Comparison of ENCODE assay signal across 12 cellular contexts in genomic region chr2:31256611-31257382, GRCh38. TPM values are rescaled to one million over a fixed set of nuclear protein-coding genes. Genes with fewer than 3 reads are reported as not detected.
DNase-seq lines count a peak whose midpoint lies in the region; ATAC-seq, FAIRE-seq and TF ChIP-seq lines count a peak whose summit lies in the region.
"Had no signal": no experiment of that assay in that cellular context is flagged by ENCODE, and none has a peak within 500 bp of the region (broad histone marks: within the 10 kb centered on the region; RNA-seq: fewer than 3 reads in every experiment).

No MANE protein-coding gene starts in this region.

- no peaks in the 10 kb centered on the region for H3K9me3 Mint-ChIP-seq in activated naive CD4-positive, alpha-beta T cell treated with anti-CD3 and anti-CD28 coated beads, Interleukin-2, amount 50 U/mL, for 72 hours
- H3K9me3 Mint-ChIP-seq: stimulated activated naive CD8-positive, alpha-beta T cell treated with anti-CD3 and anti-CD28 coated beads, Interleukin-15, amount 100 ng/mL, for 72 hours had no signal

- no peak overlapping the region for H3K27ac ChIP-seq in BLaER1 treated with 17β-estradiol and CSF1 and Interleukin-3, amounts not matched to agents 10 nM and 100 nM
- H3K27ac ChIP-seq in GM12878 (ENCODE audit: control insufficient read depth, insufficient read depth) = peak overlapping the region; percentile 20; the same call in 1 of the 2 replicates
- H3K27ac ChIP-seq: colonic mucosa had no signal

- peaks cover 0 to 8% (median 0%) of the 10 kb centered on the region in 11 experiments; a peak in 3 of 22 replicates for H4K20me1 ChIP-seq in BLaER1 treated with 17β-estradiol and CSF1 and Interleukin-3, amounts not matched to agents 10 nM and 100 nM
- H4K20me1 ChIP-seq in GM12878 (ENCODE audit: control insufficient read depth, insufficient read depth) = no peaks in the 10 kb centered on the region; the same call in 1 of the 2 replicates

- H3K4me2 ChIP-seq in BLaER1 treated with 17β-estradiol and CSF1 and Interleukin-3, amounts not matched to agents 10 nM and 100 nM = peak overlapping the region in 10 of 11 experiments; percentile 8 to 81 (median 58); a peak in 17 of 22 replicates
- H3K4me2 ChIP-seq in GM12878 (ENCODE audit: control insufficient read depth, insufficient read depth) = peak overlapping the region; percentile 46

- peak; percentile 38 for FAIRE-seq in GM12878 (lab: Jason Lieb, UNC)

- intact Hi-C loops in GM12878 (cut with micrococcal nuclease; ENCODE audit: unreplicated experiment) (loop anchor here (1.0 to 5.0 kb wide), 4 partner anchors 37 to 84 kb away; no protein-coding TSS in a partner anchor), posterior vena cava (cut with DNase I) (no loop called here)

- DNase-seq in GM12878 (ENCODE audit: low read depth, low spot score) = no peak
- DNase-seq in posterior vena cava (ENCODE audit: low spot score) = no peak
- DNase-seq in activated naive CD4-positive, alpha-beta T cell treated with anti-CD3 and anti-CD28 coated beads, Interleukin-2, amount 50 U/mL, for 72 hours (ENCODE audit: low spot score in 2 of 2) = no peak
- DNase-seq: activated gamma-delta T cell treated with Interleukin-2 at 50 U/mL for 16 hours; colonic mucosa; stimulated activated CD4-positive, alpha-beta T cell treated with anti-CD3 and anti-CD28 coated beads, Interleukin-15, amount 100 ng/mL, for 24 hours; stimulated activated naive CD8-positive, alpha-beta T cell treated with anti-CD3 and anti-CD28 coated beads, Interleukin-15, amount 100 ng/mL, for 72 hours had no signal

- no peaks in the 10 kb centered on the region for H3K36me3 Mint-ChIP-seq in activated naive CD4-positive, alpha-beta T cell treated with anti-CD3 and anti-CD28 coated beads, Interleukin-2, amount 50 U/mL, for 72 hours

- peaks cover 0 to 64% (median 16%) of the 10 kb centered on the region in 11 experiments; a peak in 14 of 22 replicates for H3K36me3 ChIP-seq in BLaER1 treated with 17β-estradiol and CSF1 and Interleukin-3, amounts not matched to agents 10 nM and 100 nM
- no peaks in the 10 kb centered on the region; a peak in 1 of 4 replicates for H3K36me3 ChIP-seq in GM12878 (ENCODE audit: control insufficient read depth in 2 of 2, insufficient read depth in 2 of 2, low read length in 1 of 2)
- H3K36me3 ChIP-seq: colonic mucosa had no signal

- RAD21 ChIA-PET in GM12878 (lab: Charles Lee; ENCODE audit: unreplicated experiment) = interaction anchor here (1.1 to 5.7 kb wide), 11 partner anchors 15 to 86 kb away, joined by 3 to 35 read pairs (median 10); partner anchors contain the start of genes CAPN14 and EHD3

- no peak overlapping the region for H2AFZ ChIP-seq in GM12878 (ENCODE audit: control insufficient read depth, low read depth, low read length)

- H3K4me1 ChIP-seq in BLaER1 treated with 17β-estradiol and CSF1 and Interleukin-3, amounts not matched to agents 10 nM and 100 nM = peaks cover 16 to 71% (median 64%) of the 10 kb centered on the region in 10 experiments; a peak in 19 of 20 replicates
- peaks cover 73% of the 10 kb centered on the region for H3K4me1 ChIP-seq in GM12878 (ENCODE audit: control insufficient read depth, insufficient read depth, low read length)
- H3K4me1 ChIP-seq: colonic mucosa had no signal

- H3K9me3 ChIP-seq in BLaER1 treated with 17β-estradiol and CSF1 and Interleukin-3, amounts not matched to agents 10 nM and 100 nM (replicated peaks in 1 of 11) = no peaks in the 10 kb centered on the region
- H3K9me3 ChIP-seq in GM12878 (replicated peaks; ENCODE audit: control insufficient read depth, insufficient read depth, low read length) = no peaks in the 10 kb centered on the region; the same call in 2 of the 3 replicates
- H3K9me3 ChIP-seq: colonic mucosa had no signal

- no peak overlapping the region for H3K27ac Mint-ChIP-seq in activated naive CD4-positive, alpha-beta T cell treated with anti-CD3 and anti-CD28 coated beads, Interleukin-2, amount 50 U/mL, for 72 hours
- H3K27ac Mint-ChIP-seq: stimulated activated naive CD8-positive, alpha-beta T cell treated with anti-CD3 and anti-CD28 coated beads, Interleukin-15, amount 100 ng/mL, for 72 hours had no signal

- ATAC-seq in GM21390 (IDR thresholded peaks at IDR 0.05; ENCODE audit: unreplicated experiment) (peak; percentile 16), HG03139 (IDR thresholded peaks at IDR 0.05; ENCODE audit: unreplicated experiment) (peak; percentile 12), GM12878 (peak; percentile 3), GM18505 (IDR thresholded peaks at IDR 0.05; ENCODE audit: unreplicated experiment) (no peak), HG03571 (IDR thresholded peaks at IDR 0.05; ENCODE audit: unreplicated experiment) (no peak)
- ATAC-seq in activated naive CD4-positive, alpha-beta T cell treated with anti-CD3 and anti-CD28 coated beads, Interleukin-2, amount 50 U/mL, for 72 hours = no peak
- ATAC-seq: stimulated activated naive CD8-positive, alpha-beta T cell treated with anti-CD3 and anti-CD28 coated beads, Interleukin-15, amount 100 ng/mL, for 72 hours had no signal

- H3K9ac ChIP-seq in BLaER1 treated with 17β-estradiol and CSF1 and Interleukin-3, amounts not matched to agents 10 nM and 100 nM = 0 out of 22 replicates have a peak overlapping the region, but pooled peaks of 1 of the 11 experiments have one; percentile 4
- H3K9ac ChIP-seq in GM12878 (ENCODE audit: control insufficient read depth, insufficient read depth, low read length) = no peak overlapping the region

- SMC1A ChIA-PET in GM12878 (lab: Charles Lee; ENCODE audit: uncharacterized antibody, unreplicated experiment) = interaction anchor here (1.1 to 4.3 kb wide), 16 partner anchors 16 to 127 kb away, joined by 3 to 30 read pairs (median 6); partner anchors contain the start of genes CAPN14, EHD3 and GALNT14

- H3K4me3 ChIP-seq in BLaER1 treated with 17β-estradiol and CSF1 and Interleukin-3, amounts not matched to agents 10 nM and 100 nM = no peak overlapping the region
- no peak overlapping the region for H3K4me3 ChIP-seq in GM12878
- H3K4me3 ChIP-seq: colonic mucosa had no signal

- no peaks in the 10 kb centered on the region for H3K27me3 ChIP-seq in BLaER1 treated with 17β-estradiol and CSF1 and Interleukin-3, amounts not matched to agents 10 nM and 100 nM
- no peaks in the 10 kb centered on the region for H3K27me3 ChIP-seq in GM12878 (replicated peaks in 1 of 2; ENCODE audit: control insufficient read depth in 2 of 2, insufficient read depth in 2 of 2, low read length in 1 of 2)
- H3K27me3 ChIP-seq: colonic mucosa had no signal

- no peaks in the 10 kb centered on the region for H3K79me2 ChIP-seq in GM12878 (ENCODE audit: control insufficient read depth, insufficient read depth, low read length)

- TF ChIP-seq RAD21 in GM12878 (IDR thresholded peaks at IDR 0.05; ENCODE audit: insufficient read depth, low read depth, low read length) = no peak

- WGBS in GM12878 (ENCODE audit: insufficient coverage, insufficient replicate concordance, low lambda C conversion rate, missing lambda C conversion rate) = 45% methylated on average over 3 of the region's 4 CpGs

- POLR2A ChIA-PET in GM12878 (lab: Charles Lee) = interaction anchor here (1.2 to 1.7 kb wide), 4 partner anchors 9 to 37 kb away, joined by 3 to 5 read pairs (median 4); no protein-coding TSS in a partner anchor

- TF ChIP-seq EP300 in GM12878 (IDR thresholded peaks at IDR 0.05; ENCODE audit: borderline replicate concordance in 1 of 2, control insufficient read depth in 1 of 2, low read depth in 2 of 2, low read length in 2 of 2) = no peak

- TF ChIP-seq CTCF in GM12878 (IDR thresholded peaks at IDR 0.05 in 2 of 3, conservative IDR thresholded peaks at IDR 0.05 in 1 of 3; ENCODE audit: control insufficient read depth in 2 of 3, extremely low read depth in 1 of 3, insufficient read depth in 1 of 3, low read depth in 3 of 3, low read length in 3 of 3) = no peak

- no TSS peak for BruUV-seq in GM12878 (replicated peaks; lab: Mats Ljungman, UMichigan)

- CTCF ChIA-PET in GM12878 (lab: Yijun Ruan, JAX) = interaction anchor here (0.6 to 9.5 kb wide), 7 partner anchors 22 to 545 kb away, joined by 4 to 68 read pairs (median 8); partner anchors contain the start of gene EHD3

- no peak for TF ChIP-seq POLR2A in GM12878 (IDR thresholded peaks at IDR 0.05; ENCODE audit: low read depth, low read length)
- TF ChIP-seq POLR2A in GM18505 (IDR thresholded peaks at IDR 0.05; ENCODE audit: borderline replicate concordance, extremely low read depth, insufficient read depth, insufficient read length) = no peak

- in situ Hi-C loops in GM12878 (cut with MboI) = no loop called here

RNA-seq across cellular contexts. Expression of gene EHD3, which starts 22.8 kb away (rescaled TPM):
- total RNA-seq in GM12878 (2013; cell fraction: nucleolus; rRNA removed) = 4.6 and 4.9 TPM in 2 replicates
- total RNA-seq in GM12878 (2014; rRNA removed) (10.0 and 10.2 TPM in 2 replicates), GM12878 (2014; rRNA removed; fragmentation: Illumina TruSeq; extraction: Trizol) (6.9 and 7.1 TPM in 2 replicates), GM12878 (2021) (10.8 and 10.9 TPM in 2 replicates), posterior vena cava (10 to 100 TPM; 17.4 to 28.7 TPM)
- 0.89 TPM for polyA plus RNA-seq in GM12878 (2011; ENCODE audit: low read depth)
- polyA plus RNA-seq in GM12878 (2011; rRNA removed) (3.4 and 6.1 TPM in 2 replicates), GM12878 (2014; fragmentation: Illumina TruSeq; extraction: Trizol) (6.6 and 9.3 TPM in 2 replicates), GM12878 (2014; fragmentation: Nextera tagmentation; extraction: Ambion mirVana) (1 to 10 TPM; 1.1 to 1.5 TPM), GM12878 (2014; rRNA removed) (9.4 and 9.8 TPM in 2 replicates), GM12878 (2016; fragmentation: Nextera tagmentation; extraction: Ambion mirVana) (1 to 10 TPM; 8.1 to 8.3 TPM)
- polyA plus RNA-seq in GM12878 (2011; cell fraction: cytosol; rRNA removed) = 6.3 and 8.2 TPM in 2 replicates
- 3.3 and 4.2 TPM in 2 replicates for polyA plus RNA-seq in GM12878 (2011; cell fraction: nucleus; rRNA removed)
- polyA plus RNA-seq in GM12878 (2012) = 1.0 and 1.1 TPM in 2 replicates
- 8.9 and 9.0 TPM in 2 replicates for polyA minus RNA-seq in GM12878 (2011; rRNA and poly(A)+ RNA removed)
- 2.1 and 3.1 TPM in 2 replicates for polyA minus RNA-seq in GM12878 (2011; cell fraction: cytosol; rRNA and poly(A)+ RNA removed)
- polyA minus RNA-seq in GM12878 (2011; cell fraction: nucleus; rRNA and poly(A)+ RNA removed) = 2.2 and 3.7 TPM in 2 replicates
- total RNA-seq in activated naive CD4-positive, alpha-beta T cell treated with anti-CD3 and anti-CD28 coated beads, Interleukin-2, amount 50 U/mL, for 72 hours = 1 to 10 TPM in 1 of 2 donors, under 1 TPM in 1; 0.48 to 1.9 TPM

RNA-seq across cellular contexts. Expression of gene CAPN14, which starts 39.5 kb away (rescaled TPM):
- 2.8 and 3.2 TPM in 2 replicates for total RNA-seq in GM12878 (2013; cell fraction: nucleolus; rRNA removed)
- total RNA-seq in GM12878 (2014; rRNA removed) = 1.1 and 1.4 TPM in 2 replicates
- total RNA-seq in GM12878 (2014; rRNA removed; fragmentation: Illumina TruSeq; extraction: Trizol) = 1.3 and 1.4 TPM in 2 replicates
- total RNA-seq in GM12878 (2021) = 1.3 and 1.5 TPM in 2 replicates
- 0.16 TPM for polyA plus RNA-seq in GM12878 (2011; ENCODE audit: low read depth)
- 1.2 and 1.5 TPM in 2 replicates for polyA plus RNA-seq in GM12878 (2011; rRNA removed)
- polyA plus RNA-seq in GM12878 (2011; cell fraction: cytosol; rRNA removed) = 0.90 and 1.0 TPM in 2 replicates
- polyA plus RNA-seq in GM12878 (2011; cell fraction: nucleus; rRNA removed) = 2.1 and 2.2 TPM in 2 replicates
- polyA plus RNA-seq in GM12878 (2012) = 0.29 and 0.34 TPM in 2 replicates
- 1.5 and 1.8 TPM in 2 replicates for polyA plus RNA-seq in GM12878 (2014; fragmentation: Illumina TruSeq; extraction: Trizol)
- under 1 TPM; 0.08 to 0.22 TPM for polyA plus RNA-seq in GM12878 (2014; fragmentation: Nextera tagmentation; extraction: Ambion mirVana)
- polyA plus RNA-seq in GM12878 (2014; rRNA removed) = 1.4 TPM in 2 replicates
- polyA plus RNA-seq in GM12878 (2016; fragmentation: Nextera tagmentation; extraction: Ambion mirVana) = under 1 TPM; 0.64 to 0.72 TPM
- 1.2 and 1.4 TPM in 2 replicates for polyA minus RNA-seq in GM12878 (2011; rRNA and poly(A)+ RNA removed)
- 0.40 TPM in 1 of 2 replicates, not detected in the other for polyA minus RNA-seq in GM12878 (2011; cell fraction: cytosol; rRNA and poly(A)+ RNA removed)
- 0.85 and 1.5 TPM in 2 replicates for polyA minus RNA-seq in GM12878 (2011; cell fraction: nucleus; rRNA and poly(A)+ RNA removed)
- under 1 TPM; 0.09 to 0.14 TPM for total RNA-seq in posterior vena cava
- total RNA-seq in activated naive CD4-positive, alpha-beta T cell treated with anti-CD3 and anti-CD28 coated beads, Interleukin-2, amount 50 U/mL, for 72 hours = 1 to 10 TPM; 1.0 to 1.2 TPM

Comparison
In these comparisons a context has a peak if more than half of its experiments do, and no peak if none do; other contexts are left out.
1. ATAC-seq: peak in GM21390 (single experiment), HG03139 (single experiment) and GM12878 (single experiment); none in GM18505 (single experiment), HG03571 (single experiment) and activated naive CD4-positive, alpha-beta T cell treated with anti-CD3 and anti-CD28 coated beads, Interleukin-2, amount 50 U/mL, for 72 hours (0 of 2).